Comparison of ENCODE assay signal across 3 cellular contexts in genomic region chr4:164039482-164039881, GRCh38.
"Had no signal": no experiment of that assay in that cellular context is flagged by ENCODE, and none has a peak within 500 bp of the region (broad histone marks: within the 10 kb centered on the region; RNA-seq: fewer than 3 reads in every experiment).

No MANE protein-coding gene starts in this region.

- DNase-seq: GDM1, GF-D8 had no signal

- H3K4me3 ChIP-seq: GM12878 had no signal
